Comparison of ENCODE assay signal across 1 cellular context in the genomic region with DNA sequence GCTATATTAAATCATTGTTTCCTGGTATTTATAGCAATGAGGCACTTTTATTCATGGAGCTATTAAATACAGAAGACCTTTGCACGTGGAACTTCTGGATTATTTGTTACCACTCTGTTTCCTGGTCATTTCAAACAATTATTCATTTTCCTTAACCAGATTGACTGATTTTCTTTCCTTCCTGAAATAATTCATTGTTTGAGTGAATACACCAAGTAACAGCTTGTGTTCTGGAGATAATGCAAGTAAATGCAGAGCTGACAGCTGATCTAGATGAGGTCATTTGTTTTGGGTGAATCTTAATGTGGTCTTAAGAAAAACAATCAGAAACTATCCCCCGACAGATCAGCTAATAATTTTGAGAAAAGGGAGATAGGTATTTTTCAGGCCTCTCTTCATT.
TF ChIP-seq lines count a peak whose summit lies in the region.

No MANE protein-coding gene starts in this region.

TF ChIP-seq in SK-N-SH treated with all-trans-retinoic acid at 6 μM for 48 hours, 23 proteins besides CTCF, POLR2A, EP300 and RAD21 (continued from another document):
- TF ChIP-seq TCF4 (CRISPR knock-in tag; IDR thresholded peaks at IDR 0.05; ENCODE audit: borderline replicate concordance), result no peak
